21 cellular contexts compared by ENCODE assay signal in the genomic region with DNA sequence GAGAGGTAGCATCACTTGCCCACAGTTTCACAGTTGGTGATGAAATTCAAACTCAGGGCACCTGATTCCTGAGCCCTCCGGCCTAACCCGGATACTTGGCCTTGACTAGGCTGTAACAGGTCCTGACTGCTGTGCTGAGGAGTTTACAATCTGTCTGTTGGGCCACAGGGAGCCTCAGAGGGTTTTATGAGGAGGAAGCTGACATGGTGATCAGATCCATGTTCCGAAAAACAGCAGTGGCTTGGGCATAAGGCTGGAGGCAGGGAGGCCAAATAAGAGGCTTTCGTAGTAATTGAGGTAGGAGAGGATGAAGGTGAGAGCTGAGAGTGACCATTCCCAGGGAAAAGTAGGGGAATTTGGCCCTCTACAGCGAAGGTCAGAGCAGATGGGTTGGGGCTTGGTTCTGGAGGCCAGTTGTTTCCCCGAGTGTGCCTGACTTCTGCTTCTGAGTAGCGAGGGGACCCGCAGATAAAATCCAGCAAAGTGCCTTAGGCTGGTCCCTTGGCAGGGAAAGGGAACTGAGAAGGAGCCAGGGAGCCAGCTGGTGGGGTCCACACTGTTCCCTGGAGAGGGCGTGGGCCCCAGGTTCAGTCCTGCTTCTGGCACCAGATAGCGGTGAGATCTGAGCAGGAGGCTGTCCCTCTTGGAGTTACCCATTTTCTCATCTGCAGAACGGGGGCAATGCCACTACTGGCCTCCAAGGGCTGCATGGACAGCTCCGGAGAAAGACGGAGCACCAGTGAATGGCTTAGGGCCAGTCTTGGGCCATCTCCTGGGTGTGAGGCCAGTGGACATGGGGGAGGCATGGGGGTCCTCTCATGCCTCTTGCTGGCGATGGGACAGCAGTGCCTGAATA.
"Had no signal": no experiment of that assay in that cellular context is flagged by ENCODE, and none has a peak within 500 bp of the region (broad histone marks: within the 10 kb centered on the region; RNA-seq: fewer than 3 reads in every experiment).

No MANE protein-coding gene starts in this region.

- H3K27ac Mint-ChIP-seq: activated CD4-positive, alpha-beta T cell treated with anti-CD3 and anti-CD28 coated beads, Interleukin-2, amount 10 ng/mL, durations not matched to agents 7 days and 5 days; activated T-helper 2 cell treated with anti-CD3 and anti-CD28 coated beads, Interferon-gamma antibody, Interleukin-2, Interleukin-4, amounts not matched to agents 10 μg/mL and 5 μg/mL and 100 μg/mL, durations not matched to agents 14 hours and 24 hours and 36 hours; brain; T-cell had no signal

- H2AFZ ChIP-seq: parathyroid adenoma had no signal

- H3K4me3 ChIP-seq: tibial artery had no signal

- H3K4me3 Mint-ChIP-seq: activated CD4-positive, alpha-beta T cell treated with anti-CD3 and anti-CD28 coated beads, Interleukin-2, amount 10 ng/mL, durations not matched to agents 7 days and 5 days; neural crest cell; T-cell had no signal

- H3K36me3 ChIP-seq: tibial artery had no signal

- H3K27ac ChIP-seq: foreskin keratinocyte, parathyroid adenoma, tibial artery had no signal

- H3K4me1 Mint-ChIP-seq: activated CD4-positive, alpha-beta T cell treated with anti-CD3 and anti-CD28 coated beads, Interleukin-2, amount 10 ng/mL, durations not matched to agents 7 days and 5 days had no signal

- H3K4me1 ChIP-seq: foreskin keratinocyte had no signal

- DNase-seq: activated CD4-positive, alpha-beta T cell treated with anti-CD3 and anti-CD28 coated beads, Interleukin-2, amount 10 ng/mL, durations not matched to agents 7 days and 5 days; activated CD4-positive, CD25-positive, alpha-beta regulatory T cell; activated naive CD4-positive, alpha-beta T cell treated with Interleukin-2 at 50 U/mL for 16 hours; anterior cingulate cortex; caudate nucleus; foreskin keratinocyte; hippocampal formation; midbrain; stimulated activated CD8-positive, alpha-beta memory T cell treated with anti-CD3 and anti-CD28 coated beads, Interleukin-4, amount 100 ng/mL, for 48 hours; stimulated activated naive CD4-positive, alpha-beta T cell treated with Interleukin-2 at 50 U/mL for 16 hours; T-helper 9 cell had no signal

- ATAC-seq: foreskin keratinocyte, sciatic nerve, SK-N-SH treated with all-trans-retinoic acid at 6 μM for 48 hours, T-cell had no signal

- H3K9me3 Mint-ChIP-seq: activated CD4-positive, alpha-beta T cell treated with anti-CD3 and anti-CD28 coated beads, Interleukin-2, amount 10 ng/mL, durations not matched to agents 7 days and 5 days; T-cell had no signal

- FAIRE-seq: keratinocyte, urothelium cell line had no signal

- H3K9ac ChIP-seq: parathyroid adenoma had no signal

- H3K27me3 ChIP-seq: foreskin keratinocyte, tibial artery had no signal

- H3K27me3 Mint-ChIP-seq: activated CD4-positive, alpha-beta T cell treated with anti-CD3 and anti-CD28 coated beads, Interleukin-2, amount 10 ng/mL, durations not matched to agents 7 days and 5 days; brain; T-cell had no signal

- H3K9me3 ChIP-seq: tibial artery had no signal
